ENCODE assay signal across 8 cellular contexts in the genomic region with DNA sequence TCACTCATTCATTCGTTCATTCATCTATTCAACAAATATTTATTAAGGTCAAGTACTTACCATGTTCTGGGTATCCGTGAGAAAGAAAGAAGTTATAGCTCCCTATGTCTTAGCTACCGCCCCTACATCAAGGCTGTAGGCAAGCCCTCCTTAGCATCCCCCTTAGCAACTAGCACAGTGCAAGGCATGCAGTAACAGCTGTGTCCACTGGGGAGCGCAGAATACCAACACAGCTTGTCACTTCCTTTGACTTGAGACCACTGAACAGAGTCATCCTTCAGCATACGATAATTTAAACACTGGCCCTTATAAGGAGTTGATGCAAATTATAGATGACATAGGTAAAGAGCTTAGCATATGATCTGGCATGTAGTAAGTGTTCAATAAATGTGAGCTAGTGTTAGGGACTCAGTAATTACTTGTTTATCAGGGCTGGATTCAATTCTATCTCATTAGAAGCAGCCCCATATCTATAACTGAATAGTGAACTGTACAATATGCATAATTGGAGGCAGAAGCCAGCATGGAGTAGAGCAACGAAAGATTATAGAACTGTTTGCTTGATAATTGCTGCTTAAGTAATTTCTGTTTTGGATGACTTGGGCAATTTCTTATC. TPM values are rescaled to one million over a fixed set of nuclear protein-coding genes. Genes with fewer than 3 reads are reported as not detected.
DNase-seq lines count a peak whose midpoint lies in the region; ATAC-seq and TF ChIP-seq lines count a peak whose summit lies in the region.

No MANE protein-coding gene starts in this region.

- H3K9me3 ChIP-seq in CD4-positive, CD25-positive, alpha-beta regulatory T cell (ENCODE audit: control insufficient read depth in 2 of 2, low read length in 2 of 2), result no peaks in the 10 kb centered on the region
- no peaks in the 10 kb centered on the region for H3K9me3 ChIP-seq in SJSA1 (replicated peaks)
- no peaks in the 10 kb centered on the region for H3K9me3 ChIP-seq in spleen

- H3K36me3 ChIP-seq in CD4-positive, CD25-positive, alpha-beta regulatory T cell (ENCODE audit: control insufficient read depth, insufficient read depth, low read length), result no peaks in the 10 kb centered on the region
- H3K36me3 ChIP-seq in SJSA1 (no peaks in the 10 kb centered on the region), spleen (no peaks in the 10 kb centered on the region)

- H3K4me1 ChIP-seq in CD4-positive, CD25-positive, alpha-beta regulatory T cell (ENCODE audit: control insufficient read depth, insufficient read depth, low read length, poor library complexity, severe bottlenecking), result no peaks in the 10 kb centered on the region
- H3K4me1 ChIP-seq in SJSA1 (replicated peaks) (no peaks in the 10 kb centered on the region), spleen (no peaks in the 10 kb centered on the region)

- H3K4me3 Mint-ChIP-seq in CD4-positive, CD25-positive, alpha-beta regulatory T cell, result no peak overlapping the region
- no peak overlapping the region for H3K4me3 Mint-ChIP-seq in activated naive CD8-positive, alpha-beta T cell treated with anti-CD3 and anti-CD28 coated beads, Interleukin-2, amount 50 U/mL, for 24 hours

- DNase-seq in CD4-positive, CD25-positive, alpha-beta regulatory T cell, result peak; percentile 2 to 61 (median 40)
- peak; percentile 27 to 52 for DNase-seq in SJSA1 (ENCODE audit: low read depth in 1 of 2, low spot score in 2 of 2)
- DNase-seq in activated naive CD8-positive, alpha-beta T cell treated with anti-CD3 and anti-CD28 coated beads, Interleukin-2, amount 50 U/mL, for 24 hours, result peak; percentile 56
- peak; percentile 27 for DNase-seq in hepatic stellate cell (ENCODE audit: low spot score)
- DNase-seq in spleen, result no peak

- H3K27ac ChIP-seq in CD4-positive, CD25-positive, alpha-beta regulatory T cell (ENCODE audit: insufficient read depth, low read length, poor library complexity, severe bottlenecking), result no peak overlapping the region
- H3K27ac ChIP-seq in SJSA1, result no peak overlapping the region
- no peak overlapping the region for H3K27ac ChIP-seq in spleen

- TF ChIP-seq CTCF in spleen (IDR thresholded peaks at IDR 0.05 in 8 of 11, conservative IDR thresholded peaks at IDR 0.05 in 3 of 11), result peak; percentile 39 to 78 (median 72)

- no peaks in the 10 kb centered on the region for H3K27me3 ChIP-seq in CD4-positive, CD25-positive, alpha-beta regulatory T cell (ENCODE audit: control insufficient read depth, insufficient read depth, low read length)
- H3K27me3 ChIP-seq in SJSA1 (replicated peaks), result no peaks in the 10 kb centered on the region
- peaks cover 0 to 4% (median 0%) of the 10 kb centered on the region in 7 donors for H3K27me3 ChIP-seq in spleen (replicated peaks in 1 of 7)

- no peak overlapping the region for H3K4me3 ChIP-seq in CD4-positive, CD25-positive, alpha-beta regulatory T cell (ENCODE audit: low read depth, low read length)
- no peak overlapping the region for H3K4me3 ChIP-seq in SJSA1
- no peak overlapping the region for H3K4me3 ChIP-seq in spleen

- WGBS in spleen, 5 donors, result 8 to 16% (median 12%) methylated on average over 6 of the region's 6 CpGs

- ATAC-seq in CD4-positive, CD25-positive, alpha-beta regulatory T cell (ENCODE audit: low read depth in 2 of 2), result peak in 1 of 2 donors; percentile 57
- peak; percentile 95 for ATAC-seq in GM18909 (IDR thresholded peaks at IDR 0.05; ENCODE audit: poor library complexity, unreplicated experiment)
- ATAC-seq in HG03520 (IDR thresholded peaks at IDR 0.05; ENCODE audit: unreplicated experiment), result peak; percentile 93
- ATAC-seq in activated naive CD8-positive, alpha-beta T cell treated with anti-CD3 and anti-CD28 coated beads, Interleukin-2, amount 50 U/mL, for 24 hours, result peak; percentile 78
- no peak for ATAC-seq in HG03460 (IDR thresholded peaks at IDR 0.05; ENCODE audit: unreplicated experiment)

- no peak for TF ChIP-seq POLR2A in spleen (IDR thresholded peaks at IDR 0.05)

- no peaks in the 10 kb centered on the region for H3K4me1 Mint-ChIP-seq in CD4-positive, CD25-positive, alpha-beta regulatory T cell
- no peaks in the 10 kb centered on the region for H3K4me1 Mint-ChIP-seq in activated naive CD8-positive, alpha-beta T cell treated with anti-CD3 and anti-CD28 coated beads, Interleukin-2, amount 50 U/mL, for 24 hours

- intact Hi-C loops in spleen (cut with DNase I; ENCODE audit: low total_unique reads), result loop anchor here (10.0 kb wide), 1 partner anchor 146 kb away; no protein-coding TSS in a partner anchor

- no peaks in the 10 kb centered on the region for H3K36me3 Mint-ChIP-seq in CD4-positive, CD25-positive, alpha-beta regulatory T cell
- H3K36me3 Mint-ChIP-seq in activated naive CD8-positive, alpha-beta T cell treated with anti-CD3 and anti-CD28 coated beads, Interleukin-2, amount 50 U/mL, for 24 hours (ENCODE audit: low read depth), result no peaks in the 10 kb centered on the region

- H3K27me3 Mint-ChIP-seq in CD4-positive, CD25-positive, alpha-beta regulatory T cell, result peaks cover 4% of the 10 kb centered on the region
- no peaks in the 10 kb centered on the region for H3K27me3 Mint-ChIP-seq in activated naive CD8-positive, alpha-beta T cell treated with anti-CD3 and anti-CD28 coated beads, Interleukin-2, amount 50 U/mL, for 24 hours

- H3K27ac Mint-ChIP-seq in CD4-positive, CD25-positive, alpha-beta regulatory T cell, result no peak overlapping the region
- no peak overlapping the region for H3K27ac Mint-ChIP-seq in activated naive CD8-positive, alpha-beta T cell treated with anti-CD3 and anti-CD28 coated beads, Interleukin-2, amount 50 U/mL, for 24 hours

- peaks cover 0 to 2% (median 0%) of the 10 kb centered on the region in 7 donors for H3K9me3 Mint-ChIP-seq in CD4-positive, CD25-positive, alpha-beta regulatory T cell
- H3K9me3 Mint-ChIP-seq in activated naive CD8-positive, alpha-beta T cell treated with anti-CD3 and anti-CD28 coated beads, Interleukin-2, amount 50 U/mL, for 24 hours, result no peaks in the 10 kb centered on the region

RNA-seq across cellular contexts. Expression of a gene that starts 8.7 kb away (rescaled TPM):
- not detected for total RNA-seq in CD4-positive, CD25-positive, alpha-beta regulatory T cell
- not detected for polyA plus RNA-seq in CD4-positive, CD25-positive, alpha-beta regulatory T cell
- total RNA-seq in SJSA1 (2014; rRNA removed; shearing (Covaris generic)), result not detected in 2 replicates
- not detected for total RNA-seq in spleen
- not detected for polyA plus RNA-seq in spleen

RNA-seq across cellular contexts. Expression of a gene that starts 46.1 kb away (rescaled TPM):
- total RNA-seq in CD4-positive, CD25-positive, alpha-beta regulatory T cell, result not detected
- polyA plus RNA-seq in CD4-positive, CD25-positive, alpha-beta regulatory T cell, result not detected
- total RNA-seq in SJSA1 (2014; rRNA removed; shearing (Covaris generic)), result not detected in 2 replicates
- not detected for total RNA-seq in spleen
- not detected for polyA plus RNA-seq in spleen
